In the genomic region with DNA sequence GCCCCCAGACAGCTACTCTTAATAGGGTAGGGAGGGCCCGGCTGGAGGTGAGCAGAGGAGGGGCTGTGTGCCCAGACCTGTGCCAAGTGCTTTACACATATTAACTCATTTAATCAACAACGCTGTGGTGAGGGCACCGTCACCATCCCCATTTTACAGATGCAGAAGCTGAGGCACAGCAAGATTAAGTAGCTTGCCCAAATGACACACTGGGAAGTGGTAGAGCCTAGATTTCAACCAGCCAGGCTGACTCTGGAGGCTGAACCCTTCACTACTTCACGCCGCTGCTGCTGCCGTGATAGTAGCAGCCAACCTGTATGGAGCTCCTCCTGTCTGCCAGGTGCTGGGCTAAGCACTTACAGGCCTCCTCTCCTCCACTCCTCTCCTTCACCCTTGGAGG, we compare ENCODE assay signal across 2 cellular contexts.
TF ChIP-seq lines count a peak whose summit lies in the region.

No MANE protein-coding gene starts in this region.

TF ChIP-seq in H1, 55 proteins besides CTCF, POLR2A, EP300 and RAD21:
- TF ChIP-seq POU5F1 (IDR thresholded peaks at IDR 0.05; ENCODE audit: low read depth, low read length) (no peak), GABPA (IDR thresholded peaks at IDR 0.05; ENCODE audit: borderline replicate concordance, insufficient read depth, low read length) (no peak), CTBP2 (IDR thresholded peaks at IDR 0.05; ENCODE audit: borderline replicate concordance, insufficient read depth, insufficient read length, low read length) (no peak), RBBP5 (IDR thresholded peaks at IDR 0.05; ENCODE audit: borderline replicate concordance, low read depth, low read length) (no peak), MAFK (IDR thresholded peaks at IDR 0.05; ENCODE audit: low read depth, low read length) (no peak), ASH2L (IDR thresholded peaks at IDR 0.05; ENCODE audit: low read length) (no peak), CREB1 (IDR thresholded peaks at IDR 0.05) (no peak), TAF1 (IDR thresholded peaks at IDR 0.05; ENCODE audit: low read depth, low read length) (no peak), TAF7 (optimal IDR thresholded peaks at IDR 0.05; ENCODE audit: borderline replicate concordance, low read depth, low read length) (no peak), SP2 (IDR thresholded peaks at IDR 0.05; ENCODE audit: low read length) (no peak), RXRA (IDR thresholded peaks at IDR 0.05; ENCODE audit: insufficient read depth, low read depth, low read length) (no peak), CHD2 (IDR thresholded peaks at IDR 0.05; ENCODE audit: low read length) (no peak), KDM1A (IDR thresholded peaks at IDR 0.05; ENCODE audit: borderline replicate concordance, low read length) (no peak), TBP (IDR thresholded peaks at IDR 0.05; ENCODE audit: low read depth, low read length) (no peak)
- TF ChIP-seq, protein P1, sequence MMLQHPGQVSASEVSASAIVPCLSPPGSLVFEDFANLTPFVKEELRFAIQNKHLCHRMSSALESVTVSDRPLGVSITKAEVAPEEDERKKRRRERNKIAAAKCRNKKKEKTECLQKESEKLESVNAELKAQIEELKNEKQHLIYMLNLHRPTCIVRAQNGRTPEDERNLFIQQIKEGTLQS (IDR thresholded peaks at IDR 0.05; ENCODE audit: insufficient read depth, low read depth, low read length), result no peak

TF ChIP-seq in HEK293T, 16 proteins besides CTCF, POLR2A, EP300 and RAD21:
- TF ChIP-seq BHLHE40 (IDR thresholded peaks at IDR 0.05; ENCODE audit: borderline replicate concordance) (no peak), ELF4 (IDR thresholded peaks at IDR 0.05) (no peak), LEF1 (IDR thresholded peaks at IDR 0.05; ENCODE audit: borderline replicate concordance) (no peak), CTBP1 (IDR thresholded peaks at IDR 0.05; ENCODE audit: borderline replicate concordance) (no peak)
TF ChIP-seq in HEK293T: peak in this region for 0.
